Comparison of ENCODE assay signal across 1 cellular context in genomic region chr1:27572019-27572678, GRCh38.
TF ChIP-seq lines count a peak whose summit lies in the region.

No MANE protein-coding gene starts in this region.

TF ChIP-seq in liver, 16 proteins besides CTCF, POLR2A, EP300 and RAD21 (continued from another document):
- TF ChIP-seq ZBTB33 (IDR thresholded peaks at IDR 0.05) (no peak), GABPA (IDR thresholded peaks at IDR 0.05 in 1 of 2, conservative IDR thresholded peaks at IDR 0.05 in 1 of 2) (no peak), JUND (IDR thresholded peaks at IDR 0.05) (no peak)
